ENCODE assay signal across 19 cellular contexts in genomic region chr1:7749126-7749525, GRCh38. TPM values are rescaled to one million over a fixed set of nuclear protein-coding genes. Genes with fewer than 3 reads are reported as not detected.
DNase-seq lines count a peak whose midpoint lies in the region; ATAC-seq and TF ChIP-seq lines count a peak whose summit lies in the region.
"Had no signal": no experiment of that assay in that cellular context is flagged by ENCODE, and none has a peak within 500 bp of the region (broad histone marks: within the 10 kb centered on the region; RNA-seq: fewer than 3 reads in every experiment).

No MANE protein-coding gene starts in this region.

- no peaks in the 10 kb centered on the region for H3K9me3 Mint-ChIP-seq in activated CD8-positive, alpha-beta T cell treated with anti-CD3 and anti-CD28 coated beads, Interleukin-2, amount 10 ng/mL, durations not matched to agents 7 days and 5 days (ENCODE audit: insufficient read depth)
- no peaks in the 10 kb centered on the region for H3K9me3 Mint-ChIP-seq in activated CD8-positive, alpha-beta T cell treated with anti-CD3 and anti-CD28 coated beads for 36 hours
- H3K9me3 Mint-ChIP-seq: CD4-positive, CD25-positive, alpha-beta regulatory T cell; CD8-positive, alpha-beta T cell had no signal

- H3K4me3 Mint-ChIP-seq in activated CD8-positive, alpha-beta T cell treated with anti-CD3 and anti-CD28 coated beads, Interleukin-2, amount 10 ng/mL, durations not matched to agents 7 days and 5 days, result no peak overlapping the region
- no peak overlapping the region for H3K4me3 Mint-ChIP-seq in activated CD8-positive, alpha-beta T cell treated with anti-CD3 and anti-CD28 coated beads for 36 hours
- no peak overlapping the region for H3K4me3 Mint-ChIP-seq in T-helper 17 cell
- H3K4me3 Mint-ChIP-seq: B cell; CD8-positive, alpha-beta T cell had no signal

- H3K27me3 Mint-ChIP-seq in activated CD8-positive, alpha-beta T cell treated with anti-CD3 and anti-CD28 coated beads, Interleukin-2, amount 10 ng/mL, durations not matched to agents 7 days and 5 days (ENCODE audit: low read depth), result peaks cover 3% of the 10 kb centered on the region
- H3K27me3 Mint-ChIP-seq in activated CD8-positive, alpha-beta T cell treated with anti-CD3 and anti-CD28 coated beads for 36 hours, result peaks cover 9% of the 10 kb centered on the region
- peaks cover 7% of the 10 kb centered on the region for H3K27me3 Mint-ChIP-seq in T-helper 17 cell
- H3K27me3 Mint-ChIP-seq: B cell had no signal

- ATAC-seq in activated CD8-positive, alpha-beta T cell treated with anti-CD3 and anti-CD28 coated beads, Interleukin-2, amount 10 ng/mL, durations not matched to agents 7 days and 5 days, result no peak
- ATAC-seq in activated CD8-positive, alpha-beta T cell treated with anti-CD3 and anti-CD28 coated beads for 36 hours, result no peak
- ATAC-seq in T-helper 17 cell (no peak), Right ventricle myocardium inferior (no peak)
- ATAC-seq: CD8-positive, alpha-beta T cell had no signal

- POLR2A ChIA-PET in activated CD8-positive, alpha-beta T cell treated with anti-CD3 and anti-CD28 coated beads, Interleukin-2, amount 10 ng/mL, durations not matched to agents 7 days and 5 days (lab: Charles Lee), result no interaction called here
- POLR2A ChIA-PET in activated CD8-positive, alpha-beta T cell treated with anti-CD3 and anti-CD28 coated beads for 36 hours (lab: Charles Lee), result no interaction called here

- intact Hi-C loops in activated CD8-positive, alpha-beta T cell treated with anti-CD3 and anti-CD28 coated beads for 36 hours (cut with micrococcal nuclease), result no loop called here
- intact Hi-C loops in Right ventricle myocardium inferior (cut with DNase I), result no loop called here

- no peak for TF ChIP-seq CTCF in activated CD8-positive, alpha-beta T cell treated with anti-CD3 and anti-CD28 coated beads for 36 hours (IDR thresholded peaks at IDR 0.05)

- CTCF ChIA-PET in activated CD8-positive, alpha-beta T cell treated with anti-CD3 and anti-CD28 coated beads, Interleukin-2, amount 10 ng/mL, durations not matched to agents 7 days and 5 days (lab: Charles Lee), result interaction anchor here (10.7 kb wide), 1 partner anchor 79 kb away, joined by 515 read pairs; no protein-coding TSS in a partner anchor
- CTCF ChIA-PET in activated CD8-positive, alpha-beta T cell treated with anti-CD3 and anti-CD28 coated beads for 36 hours (lab: Charles Lee), result interaction anchor here (11.4 kb wide), 1 partner anchor 76 kb away, joined by 589 read pairs; no protein-coding TSS in a partner anchor

- no peaks in the 10 kb centered on the region for H3K9me3 ChIP-seq in T-helper 17 cell (ENCODE audit: control insufficient read depth, low read length, poor library complexity, severe bottlenecking)
- H3K9me3 ChIP-seq: BLaER1, Caco-2 had no signal

- no peak overlapping the region for H3K27ac Mint-ChIP-seq in activated CD8-positive, alpha-beta T cell treated with anti-CD3 and anti-CD28 coated beads, Interleukin-2, amount 10 ng/mL, durations not matched to agents 7 days and 5 days
- H3K27ac Mint-ChIP-seq in activated CD8-positive, alpha-beta T cell treated with anti-CD3 and anti-CD28 coated beads for 36 hours, result no peak overlapping the region
- H3K27ac Mint-ChIP-seq in T-helper 17 cell, result peak overlapping the region; percentile 79
- H3K27ac Mint-ChIP-seq: B cell; CD8-positive, alpha-beta T cell had no signal

- H3K4me1 Mint-ChIP-seq in activated CD8-positive, alpha-beta T cell treated with anti-CD3 and anti-CD28 coated beads, Interleukin-2, amount 10 ng/mL, durations not matched to agents 7 days and 5 days (ENCODE audit: low read depth), result peaks cover 26% of the 10 kb centered on the region
- H3K4me1 Mint-ChIP-seq in activated CD8-positive, alpha-beta T cell treated with anti-CD3 and anti-CD28 coated beads for 36 hours (ENCODE audit: low read depth), result peaks cover 26% of the 10 kb centered on the region
- peaks cover 37% of the 10 kb centered on the region for H3K4me1 Mint-ChIP-seq in T-helper 17 cell

- H3K27ac ChIP-seq in cingulate gyrus (ENCODE audit: low read depth, low read length), result peak overlapping the region; percentile 5
- H3K27ac ChIP-seq: 22Rv1, BLaER1, C4-2B, GM23248 had no signal

- H3K36me3 Mint-ChIP-seq in activated CD8-positive, alpha-beta T cell treated with anti-CD3 and anti-CD28 coated beads, Interleukin-2, amount 10 ng/mL, durations not matched to agents 7 days and 5 days (ENCODE audit: low read depth), result no peaks in the 10 kb centered on the region
- H3K36me3 Mint-ChIP-seq in activated CD8-positive, alpha-beta T cell treated with anti-CD3 and anti-CD28 coated beads for 36 hours (ENCODE audit: low read depth), result no peaks in the 10 kb centered on the region
- peaks cover 5% of the 10 kb centered on the region for H3K36me3 Mint-ChIP-seq in T-helper 17 cell (ENCODE audit: low read depth)
- H3K36me3 Mint-ChIP-seq: CD4-positive, CD25-positive, alpha-beta regulatory T cell; CD8-positive, alpha-beta T cell had no signal

- DNase-seq in activated CD8-positive, alpha-beta T cell treated with anti-CD3 and anti-CD28 coated beads, Interleukin-2, amount 10 ng/mL, durations not matched to agents 7 days and 5 days, result peak; percentile 7
- DNase-seq in activated CD8-positive, alpha-beta T cell treated with anti-CD3 and anti-CD28 coated beads for 36 hours, result no peak
- no peak for DNase-seq in T-helper 17 cell
- no peak for DNase-seq in stimulated activated CD4-positive, alpha-beta T cell treated with anti-CD3 and anti-CD28 coated beads, Interleukin-4, amount 100 ng/mL, for 1 hour
- no peak for DNase-seq in activated CD4-positive, alpha-beta T cell treated with anti-CD3 and anti-CD28 coated beads for 1 hour
- no peak for DNase-seq in Right ventricle myocardium inferior (ENCODE audit: missing footprints)
- DNase-seq: Caco-2; CD4-positive, CD25-positive, alpha-beta regulatory T cell; CD8-positive, alpha-beta T cell; DMS153; DND-41; GM23248; H7; HCEC 1CT had no signal

RNA-seq across cellular contexts. Expression of gene VAMP3, which starts 22.0 kb away (rescaled TPM):
- 10 to 100 TPM; 32.0 to 33.7 TPM for total RNA-seq in activated CD8-positive, alpha-beta T cell treated with anti-CD3 and anti-CD28 coated beads, Interleukin-2, amount 10 ng/mL, durations not matched to agents 7 days and 5 days
- 10 to 100 TPM; 13.2 to 20.9 TPM for total RNA-seq in activated CD8-positive, alpha-beta T cell treated with anti-CD3 and anti-CD28 coated beads for 36 hours
- total RNA-seq in T-helper 17 cell (10 to 100 TPM; 59.3 to 75.1 TPM), Right ventricle myocardium inferior (68.6 TPM)

RNA-seq across cellular contexts. Expression of gene PER3, which starts 35.0 kb away (rescaled TPM):
- total RNA-seq in activated CD8-positive, alpha-beta T cell treated with anti-CD3 and anti-CD28 coated beads, Interleukin-2, amount 10 ng/mL, durations not matched to agents 7 days and 5 days, result 1 to 10 TPM in 1 of 2 experiments, under 1 TPM in 1; 0.97 to 1.2 TPM
- total RNA-seq in activated CD8-positive, alpha-beta T cell treated with anti-CD3 and anti-CD28 coated beads for 36 hours, result 1 to 10 TPM; 2.1 to 2.4 TPM
- 10 to 100 TPM; 17.1 to 21.2 TPM for total RNA-seq in T-helper 17 cell
- total RNA-seq in Right ventricle myocardium inferior, result 15.4 TPM
